8 cellular contexts compared by ENCODE assay signal in genomic region chr13:112688560-112689497, GRCh38. TPM values are rescaled to one million over a fixed set of nuclear protein-coding genes. Genes with fewer than 3 reads are reported as not detected.
DNase-seq lines count a peak whose midpoint lies in the region; ATAC-seq and TF ChIP-seq lines count a peak whose summit lies in the region.

No MANE protein-coding gene starts in this region.

- TF ChIP-seq CTCF in CD14-positive monocyte (IDR thresholded peaks at IDR 0.05) (no peak), activated B cell treated with CpG ODN at 0.5 μM for 24 hours (IDR thresholded peaks at IDR 0.05) (no peak), coronary artery (IDR thresholded peaks at IDR 0.05) (no peak)

- peaks cover 0 to 6% (median 2%) of the 10 kb centered on the region in 3 donors for H3K27me3 Mint-ChIP-seq in CD14-positive monocyte (ENCODE audit: low read depth in 3 of 3)
- peaks cover 1% of the 10 kb centered on the region for H3K27me3 Mint-ChIP-seq in activated B cell treated with CpG ODN at 0.5 μM for 24 hours

- ATAC-seq in HG03571 (IDR thresholded peaks at IDR 0.05; ENCODE audit: unreplicated experiment) (peak; percentile 12), activated B cell treated with CpG ODN at 0.5 μM for 24 hours (ENCODE audit: low read depth) (peak; percentile 3), HG02759 (IDR thresholded peaks at IDR 0.05; ENCODE audit: unreplicated experiment) (no peak), GM21367 (IDR thresholded peaks at IDR 0.05; ENCODE audit: unreplicated experiment) (no peak)

- peaks cover 12 to 13% of the 10 kb centered on the region in 2 donors for H3K36me3 Mint-ChIP-seq in CD14-positive monocyte
- no peaks in the 10 kb centered on the region for H3K36me3 Mint-ChIP-seq in activated B cell treated with CpG ODN at 0.5 μM for 24 hours (ENCODE audit: low read depth)

- H3K4me1 Mint-ChIP-seq in CD14-positive monocyte (peaks cover 51% of the 10 kb centered on the region), activated B cell treated with CpG ODN at 0.5 μM for 24 hours (peaks cover 36% of the 10 kb centered on the region)

- DNase-seq in CD14-positive monocyte (ENCODE audit: low spot score): peak; percentile 71
- DNase-seq in activated B cell treated with CpG ODN at 0.5 μM for 24 hours: no peak
- peak; percentile 64 for DNase-seq in coronary artery (ENCODE audit: low spot score)
- DNase-seq in stimulated activated naive CD4-positive, alpha-beta T cell treated with Interleukin-2 at 50 U/mL for 16 hours (lab: John Stamatoyannopoulos, UW): peak; percentile 69

- intact Hi-C loops in CD14-positive monocyte (cut with micrococcal nuclease) (loop anchor here in 1 of 2 donors (5.0 kb wide), 1 partner anchor 107 kb away; no protein-coding TSS in a partner anchor), activated B cell treated with CpG ODN at 0.5 μM for 24 hours (cut with micrococcal nuclease) (loop anchor here (2.0 to 10.0 kb wide), 2 partner anchors 48 to 116 kb away; no protein-coding TSS in a partner anchor)

- no peaks in the 10 kb centered on the region for H3K9me3 ChIP-seq in mucosa of rectum (ENCODE audit: control insufficient read depth in 2 of 2, low read length in 2 of 2)

- no peaks in the 10 kb centered on the region for H3K36me3 ChIP-seq in mucosa of rectum (ENCODE audit: control insufficient read depth in 2 of 2, insufficient read depth in 2 of 2, low read length in 2 of 2)

- H3K9me3 Mint-ChIP-seq in CD14-positive monocyte (peaks cover 0 to 2% (median 0%) of the 10 kb centered on the region in 7 donors), activated B cell treated with CpG ODN at 0.5 μM for 24 hours (no peaks in the 10 kb centered on the region)

- H3K27me3 ChIP-seq in mucosa of rectum (ENCODE audit: control insufficient read depth in 2 of 2, insufficient read depth in 2 of 2, low read length in 2 of 2): no peaks in the 10 kb centered on the region

- CTCF ChIA-PET in activated B cell treated with CpG ODN at 0.5 μM for 24 hours (lab: Charles Lee): no interaction called here

- H3K4me3 ChIP-seq in coronary artery (peak overlapping the region; percentile 92), mucosa of rectum (ENCODE audit: low read length in 2 of 2) (peak overlapping the region; percentile 67 to 69)

- peaks cover 7 to 11% of the 10 kb centered on the region in 2 donors for H3K4me1 ChIP-seq in mucosa of rectum (ENCODE audit: control insufficient read depth in 2 of 2, insufficient read depth in 2 of 2, low read length in 2 of 2)

- H3K4me3 Mint-ChIP-seq in CD14-positive monocyte (peak overlapping the region; percentile 89 to 98), activated B cell treated with CpG ODN at 0.5 μM for 24 hours (peak overlapping the region; percentile 87)

- POLR2A ChIA-PET in activated B cell treated with CpG ODN at 0.5 μM for 24 hours (lab: Charles Lee): interaction anchor here (1.0 to 1.3 kb wide), 2 partner anchors 101 to 185 kb away, joined by 4 to 8 read pairs; partner anchors contain the start of gene TUBGCP3

- H3K9ac ChIP-seq in mucosa of rectum (ENCODE audit: low read depth in 1 of 2, low read length in 2 of 2): peak overlapping the region; percentile 56 to 70

- peak overlapping the region; percentile 97 to 99 (median 98) for H3K27ac Mint-ChIP-seq in CD14-positive monocyte
- H3K27ac Mint-ChIP-seq in activated B cell treated with CpG ODN at 0.5 μM for 24 hours: peak overlapping the region; percentile 84

- H3K27ac ChIP-seq in coronary artery (peak overlapping the region; percentile 72 to 93), mucosa of rectum (ENCODE audit: low read depth in 2 of 2, low read length in 2 of 2) (peak overlapping the region; percentile 72 to 74)

RNA-seq across cellular contexts. Expression of gene ATP11A, which starts 1.0 kb away (rescaled TPM):
- 1 to 10 TPM; 7.2 to 7.6 TPM for polyA plus RNA-seq in CD14-positive monocyte
- total RNA-seq in activated B cell treated with CpG ODN at 0.5 μM for 24 hours: 43.7 and 49.6 TPM in 2 replicates

Comparison
In these comparisons a context has a peak if more than half of its experiments do, and no peak if none do; other contexts are left out.
1. ATAC-seq: peak in HG03571 (single experiment) and activated B cell treated with CpG ODN at 0.5 μM for 24 hours (single experiment); none in HG02759 (single experiment) and GM21367 (single experiment).